ENCODE assay signal across 8 cellular contexts in genomic region chr19:46850228-46851203, GRCh38. TPM values are rescaled to one million over a fixed set of nuclear protein-coding genes. Genes with fewer than 3 reads are reported as not detected.
DNase-seq lines count a peak whose midpoint lies in the region; ATAC-seq and TF ChIP-seq lines count a peak whose summit lies in the region.

AP2S1 (minus strand) TSS chr19:46850846; CDS start chr19:46850766, 80 bp downstream.

- in situ Hi-C loops in KBM-7 (cut with MboI; ENCODE audit: low pct_unique_long_range_greater_than_20kb, low sequenced_read_pairs) = loop anchor here (10.0 kb wide), 1 partner anchor 144 kb away; no protein-coding TSS in a partner anchor

- peaks cover 13 to 17% of the 10 kb centered on the region in 2 donors for H3K4me1 ChIP-seq in mucosa of rectum (ENCODE audit: control insufficient read depth in 2 of 2, insufficient read depth in 2 of 2, low read length in 2 of 2)

- peak within 1 kb of the TSS; percentile 90 for H3K27ac Mint-ChIP-seq in activated T-cell treated with anti-CD3 and anti-CD28 coated beads, Interleukin-2, amount 50 U/mL, for 24 hours

- H3K36me3 ChIP-seq in mucosa of rectum (ENCODE audit: control insufficient read depth in 2 of 2, insufficient read depth in 2 of 2, low read length in 2 of 2) = peaks cover 4% of the 10 kb centered on the region in 2 donors

- H3K27me3 ChIP-seq in mucosa of rectum (ENCODE audit: control insufficient read depth in 2 of 2, insufficient read depth in 2 of 2, low read length in 2 of 2) = no peaks in the 10 kb centered on the region

- TF ChIP-seq POLR2A in erythroblast (IDR thresholded peaks at IDR 0.05; ENCODE audit: low read length) = peak; percentile 69

- H3K27ac ChIP-seq in mucosa of rectum (ENCODE audit: low read depth in 2 of 2, low read length in 2 of 2) = peak within 1 kb of the TSS; percentile 69 to 89

- no peaks in the 10 kb centered on the region for H3K27me3 Mint-ChIP-seq in activated T-cell treated with anti-CD3 and anti-CD28 coated beads, Interleukin-2, amount 50 U/mL, for 24 hours

- H3K9ac ChIP-seq in mucosa of rectum (ENCODE audit: low read depth in 1 of 2, low read length in 2 of 2) = peak within 1 kb of the TSS; percentile 76 to 87

- peak; percentile 98 for DNase-seq in DMS153 treated with DMSO at 0.1 percent for 48 hours (lab: John Stamatoyannopoulos, UW; ENCODE audit: unreplicated experiment)
- DNase-seq in KBM-7 = peak; percentile 99
- DNase-seq in activated T-cell treated with anti-CD3 and anti-CD28 coated beads, Interleukin-2, amount 50 U/mL, for 24 hours = peak; percentile 92
- DNase-seq in erythroblast (lab: John Stamatoyannopoulos, UW) = peak; percentile 95 to 96
- peak; percentile 93 for DNase-seq in stimulated activated CD8-positive, alpha-beta memory T cell treated with anti-CD3 and anti-CD28 coated beads, Interleukin-4, amount 100 ng/mL, for 48 hours

- peaks cover 20% of the 10 kb centered on the region for H3K36me3 Mint-ChIP-seq in activated T-cell treated with anti-CD3 and anti-CD28 coated beads, Interleukin-2, amount 50 U/mL, for 24 hours (ENCODE audit: low read depth)

- H3K4me3 Mint-ChIP-seq in activated T-cell treated with anti-CD3 and anti-CD28 coated beads, Interleukin-2, amount 50 U/mL, for 24 hours = peak within 1 kb of the TSS; percentile 91

- H3K9me3 Mint-ChIP-seq in activated T-cell treated with anti-CD3 and anti-CD28 coated beads, Interleukin-2, amount 50 U/mL, for 24 hours = no peaks in the 10 kb centered on the region

- H3K4me3 ChIP-seq in mucosa of rectum (ENCODE audit: low read length in 2 of 2) = peak within 1 kb of the TSS; percentile 76 to 96

- H3K9me3 ChIP-seq in mucosa of rectum (ENCODE audit: control insufficient read depth in 2 of 2, low read length in 2 of 2) = no peaks in the 10 kb centered on the region

- H3K4me1 Mint-ChIP-seq in activated T-cell treated with anti-CD3 and anti-CD28 coated beads, Interleukin-2, amount 50 U/mL, for 24 hours (ENCODE audit: low read depth) = peaks cover 26% of the 10 kb centered on the region

- ATAC-seq in GM21717 (IDR thresholded peaks at IDR 0.05; ENCODE audit: unreplicated experiment) = peak; percentile 78

TF ChIP-seq in PFSK-1, 5 proteins besides CTCF, POLR2A, EP300 and RAD21:
- TF ChIP-seq REST (IDR thresholded peaks at IDR 0.05; ENCODE audit: insufficient read depth in 1 of 2, low read depth in 2 of 2, low read length in 2 of 2) (0 out of 4 replicates have a peak, but pooled peaks of 1 of the 2 experiments have one; percentile 28), SIN3A (IDR thresholded peaks at IDR 0.05; ENCODE audit: borderline replicate concordance, insufficient read depth, low read length) (0 out of 2 replicates have a peak, but pooled peaks have one; percentile 62), POLR2AphosphoS5 (IDR thresholded peaks at IDR 0.05; ENCODE audit: low read depth, low read length) (peak; percentile 76), FOXP2 (optimal IDR thresholded peaks at IDR 0.05; ENCODE audit: borderline replicate concordance, extremely low read depth, extremely low read length, insufficient read depth) (peak; percentile 63), TAF1 (IDR thresholded peaks at IDR 0.05; ENCODE audit: borderline replicate concordance, insufficient read depth, low read length) (peak; percentile 65; the same call in 1 of the 2 replicates)

RNA-seq across cellular contexts. Expression of gene AP2S1, which starts in this region (rescaled TPM):
- polyA plus RNA-seq in PFSK-1 (2012; ENCODE audit: insufficient read length, low read depth) = 511 TPM

Comparison
In these comparisons a context has a peak if more than half of its experiments do, and no peak if none do; other contexts are left out.
1. Peak in every context shown above with its lines: DNase-seq, ATAC-seq, H3K4me3 ChIP-seq and H3K27ac ChIP-seq.